Comparison of ENCODE assay signal across 9 cellular contexts in the genomic region with DNA sequence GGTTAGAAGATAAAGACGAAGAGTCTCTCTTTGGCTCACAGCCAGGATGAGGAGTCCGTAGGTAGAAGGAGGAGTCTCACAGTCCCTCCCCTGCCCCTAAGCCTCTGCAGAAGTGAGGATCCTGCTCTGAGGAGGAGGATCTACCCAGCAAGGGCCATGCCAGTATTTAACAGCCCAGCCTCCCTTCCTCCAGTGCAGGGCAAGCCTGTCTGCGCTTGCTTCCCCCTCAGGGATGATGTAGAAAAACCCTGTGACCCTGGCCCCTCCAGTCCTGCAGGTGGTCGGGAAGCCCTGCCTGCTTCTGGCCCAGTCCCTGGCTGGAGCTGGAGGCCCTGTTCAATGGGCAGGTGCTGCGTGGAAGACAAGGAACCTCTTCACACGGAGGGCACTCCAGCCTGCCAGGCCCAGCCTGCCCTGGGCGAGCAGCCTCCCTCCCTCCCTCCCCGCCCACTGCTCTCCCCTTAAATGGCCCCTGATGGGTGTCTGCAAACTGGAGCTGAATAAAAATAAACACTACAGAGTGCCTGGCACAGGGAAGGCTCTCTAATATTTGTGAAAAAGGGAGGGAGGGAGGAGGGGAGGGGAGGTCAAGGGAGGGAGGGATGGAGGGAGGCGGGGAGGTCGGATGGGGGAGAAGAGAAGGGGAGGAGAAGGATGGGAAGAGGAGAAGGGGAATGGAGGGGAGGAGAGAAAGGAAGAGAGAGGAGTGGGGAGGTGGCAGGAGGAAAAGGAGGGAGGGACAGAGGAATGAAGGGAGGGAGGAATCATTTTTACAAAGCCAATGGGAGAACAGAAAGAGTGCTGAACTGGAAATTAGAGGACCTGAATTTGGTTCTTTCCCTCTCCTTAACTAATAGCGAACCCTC.
DNase-seq lines count a peak whose midpoint lies in the region; ATAC-seq and FAIRE-seq lines count a peak whose summit lies in the region.
"Had no signal": no experiment of that assay in that cellular context is flagged by ENCODE, and none has a peak within 500 bp of the region (broad histone marks: within the 10 kb centered on the region; RNA-seq: fewer than 3 reads in every experiment).

No MANE protein-coding gene starts in this region.

- peaks cover 0 to 9% of the 10 kb centered on the region in 2 donors for H3K4me1 ChIP-seq in mucosa of rectum (ENCODE audit: control insufficient read depth in 2 of 2, insufficient read depth in 2 of 2, low read length in 2 of 2)

- H3K27ac ChIP-seq in caudate nucleus (ENCODE audit: low read depth, low read length) (peak overlapping the region; percentile 90), mucosa of rectum (ENCODE audit: low read depth in 2 of 2, low read length in 2 of 2) (peak overlapping the region; percentile 19 to 66)

- H3K9ac ChIP-seq in mucosa of rectum (ENCODE audit: low read depth in 1 of 2, low read length in 2 of 2), result no peak overlapping the region

- H3K36me3 ChIP-seq in mucosa of rectum (ENCODE audit: control insufficient read depth in 2 of 2, insufficient read depth in 2 of 2, low read length in 2 of 2), result no peaks in the 10 kb centered on the region

- peaks cover 14 to 17% of the 10 kb centered on the region in 2 donors for H3K27me3 ChIP-seq in mucosa of rectum (ENCODE audit: control insufficient read depth in 2 of 2, insufficient read depth in 2 of 2, low read length in 2 of 2)

- H3K9me3 ChIP-seq in mucosa of rectum (ENCODE audit: control insufficient read depth in 2 of 2, low read length in 2 of 2), result peaks cover 4% of the 10 kb centered on the region in 2 donors

- ATAC-seq in HG03342 (IDR thresholded peaks at IDR 0.05; ENCODE audit: unreplicated experiment) (no peak), HG02852 (IDR thresholded peaks at IDR 0.05; ENCODE audit: unreplicated experiment) (no peak)

- no peak overlapping the region for H3K4me3 ChIP-seq in mucosa of rectum (ENCODE audit: low read length in 2 of 2)

- DNase-seq in Ammon's horn (ENCODE audit: low spot score) (peak; percentile 53), NCI-H187 treated with DMSO at 0.1 percent for 48 hours (lab: John Stamatoyannopoulos, UW) (peak; percentile 86), caudate nucleus (lab: John Stamatoyannopoulos, UW) (peak in 21 of 61 donors; percentile 12 to 82 (median 28)), RCC 7860 (ENCODE audit: low spot score) (no peak), cortex of kidney (lab: John Stamatoyannopoulos, UW) (no peak)

- FAIRE-seq in RCC 7860 (lab: Jason Lieb, UNC), result no peak
- FAIRE-seq: islet of Langerhans had no signal

Comparison
In these comparisons a context has a peak if more than half of its experiments do, and no peak if none do; other contexts are left out.
1. DNase-seq: peak in Ammon's horn (single experiment) and NCI-H187 treated with DMSO at 0.1 percent for 48 hours (single experiment); none in RCC 7860 (single experiment) and cortex of kidney (single experiment).